ENCODE assay signal across 14 cellular contexts in genomic region chr16:9447699-9448098, GRCh38.
A peak's percentile ranks its signal among the peaks of the same experiment; 100 is the strongest.
DNase-seq lines count a peak whose midpoint lies in the region; ATAC-seq and TF ChIP-seq lines count a peak whose summit lies in the region.
"Had no signal": no experiment of that assay in that cellular context is flagged by ENCODE, and none has a peak within 500 bp of the region (broad histone marks: within the 10 kb centered on the region; RNA-seq: fewer than 3 reads in every experiment).

No MANE protein-coding gene starts in this region.

- peaks cover 12% of the 10 kb centered on the region for H3K4me1 Mint-ChIP-seq in nephron progenitor cell
- H3K4me1 Mint-ChIP-seq: CD8-positive, alpha-beta memory T cell had no signal

- intact Hi-C loops in Right ventricle myocardium inferior (cut with DNase I) (loop anchor here (1.0 to 10.0 kb wide), 4 partner anchors 43 to 350 kb away; no protein-coding TSS in a partner anchor), cardiac septum (cut with DNase I) (loop anchor here (2.0 to 5.0 kb wide), 2 partner anchors 77 to 350 kb away; no protein-coding TSS in a partner anchor), heart right ventricle (cut with DNase I) (loop anchor here in 2 of 10 donors (1.0 to 10.0 kb wide), 2 partner anchors 77 to 347 kb away; no protein-coding TSS in a partner anchor)

- no peaks in the 10 kb centered on the region for H3K9me3 Mint-ChIP-seq in nephron progenitor cell

- DNase-seq in Right ventricle myocardium inferior (ENCODE audit: missing footprints): no peak
- DNase-seq in cardiac septum (ENCODE audit: low spot score): no peak
- no peak for DNase-seq in heart right ventricle
- no peak for DNase-seq in nephron progenitor cell
- DNase-seq in inferior parietal cortex (ENCODE audit: extremely low spot score): no peak
- DNase-seq in central memory CD4-positive, alpha-beta T cell: no peak
- DNase-seq: Caco-2; CD8-positive, alpha-beta memory T cell; DMS53; GF-D8 had no signal

- no peak overlapping the region for H3K4me3 Mint-ChIP-seq in nephron progenitor cell
- H3K4me3 Mint-ChIP-seq: CD8-positive, alpha-beta memory T cell had no signal

- no peaks in the 10 kb centered on the region for H3K36me3 Mint-ChIP-seq in nephron progenitor cell (ENCODE audit: low read depth)
- H3K36me3 Mint-ChIP-seq: CD8-positive, alpha-beta memory T cell had no signal

- H3K27ac Mint-ChIP-seq in nephron progenitor cell: peak overlapping the region; percentile 4
- H3K27ac Mint-ChIP-seq: CD8-positive, alpha-beta memory T cell had no signal

- peaks cover 0 to 16% (median 8%) of the 10 kb centered on the region in 11 donors for H3K9me3 ChIP-seq in heart right ventricle
- H3K9me3 ChIP-seq: Caco-2 had no signal

- no peak overlapping the region for H3K4me3 ChIP-seq in heart right ventricle

- H3K4me1 ChIP-seq in heart right ventricle: peaks cover 0 to 16% (median 0%) of the 10 kb centered on the region in 9 donors
- H3K4me1 ChIP-seq: Caco-2 had no signal

- peak overlapping the region; percentile 40 to 80 (median 64) for H3K27ac ChIP-seq in heart right ventricle
- H3K27ac ChIP-seq: 22Rv1 had no signal

- H3K27me3 ChIP-seq in heart right ventricle: no peaks in the 10 kb centered on the region

- WGBS in heart right ventricle, 2 donors: 61 to 76% methylated on average over 4 of the region's 4 CpGs

- ATAC-seq in Right ventricle myocardium inferior (peak; percentile 61), heart right ventricle (peak in 6 of 8 donors; percentile 13 to 64 (median 48)), GM18873 (IDR thresholded peaks at IDR 0.05; ENCODE audit: low FRiP score, unreplicated experiment) (no peak)
- ATAC-seq: HCT116, HepG2 had no signal

- TF ChIP-seq CTCF in heart right ventricle (IDR thresholded peaks at IDR 0.05) (no peak), nephron progenitor cell (IDR thresholded peaks at IDR 0.05) (no peak)

- H3K36me3 ChIP-seq in heart right ventricle: no peaks in the 10 kb centered on the region

- no peaks in the 10 kb centered on the region for H3K27me3 Mint-ChIP-seq in nephron progenitor cell (ENCODE audit: low read depth, poor library complexity)
